In the genomic region with DNA sequence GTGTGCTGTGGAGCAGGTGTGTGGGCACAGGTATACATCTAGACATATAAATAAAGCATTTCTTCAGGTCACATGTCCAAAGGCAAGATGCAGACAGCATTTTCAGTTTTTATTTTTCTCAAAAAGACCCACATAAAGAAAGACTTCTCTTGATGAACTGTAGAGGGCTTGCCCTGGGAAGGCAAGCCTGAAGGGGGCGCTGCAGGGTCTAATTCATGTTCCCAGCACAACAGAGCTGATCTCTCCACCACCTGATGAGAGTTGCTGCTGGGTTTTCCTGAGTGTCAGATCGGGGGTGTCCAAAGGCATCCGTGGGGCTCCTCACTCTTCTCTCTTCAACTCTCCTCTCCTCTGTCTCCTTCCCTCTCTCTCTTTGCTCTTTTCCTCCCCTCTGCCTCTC, we compare ENCODE assay signal across 13 cellular contexts. TPM values are rescaled to one million over a fixed set of nuclear protein-coding genes. Genes with fewer than 3 reads are reported as not detected.
A peak's percentile ranks its signal among the peaks of the same experiment; 100 is the strongest.
DNase-seq lines count a peak whose midpoint lies in the region; ATAC-seq and TF ChIP-seq lines count a peak whose summit lies in the region.
"Had no signal": no experiment of that assay in that cellular context is flagged by ENCODE, and none has a peak within 500 bp of the region (broad histone marks: within the 10 kb centered on the region; RNA-seq: fewer than 3 reads in every experiment).

No MANE protein-coding gene starts in this region.

- no peaks in the 10 kb centered on the region for H3K4me1 ChIP-seq in Karpas-422 (ENCODE audit: low read length)
- H3K4me1 ChIP-seq in osteoblast (ENCODE audit: insufficient read depth, low read length) = no peaks in the 10 kb centered on the region
- H3K4me1 ChIP-seq: parathyroid adenoma, upper lobe of right lung had no signal

- TF ChIP-seq CTCF in osteoblast (IDR thresholded peaks at IDR 0.05; ENCODE audit: extremely low read depth, low read depth, low read length) = peak; percentile 23

- H3K4me3 ChIP-seq in Karpas-422 (ENCODE audit: low read length) (no peak overlapping the region), osteoblast (ENCODE audit: insufficient read depth, low read length) (no peak overlapping the region)
- H3K4me3 ChIP-seq: upper lobe of right lung had no signal

- H4K20me1 ChIP-seq in Karpas-422 (ENCODE audit: insufficient read depth, low read depth, low read length) (0 out of 2 replicates have a peak, but pooled peaks cover 3% of the 10 kb centered on the region), osteoblast (ENCODE audit: insufficient read depth, low read length) (no peaks in the 10 kb centered on the region)

- H3K27me3 ChIP-seq in Karpas-422 (ENCODE audit: low read length) (no peaks in the 10 kb centered on the region), osteoblast (ENCODE audit: insufficient read depth, low read length) (no peaks in the 10 kb centered on the region)

- peak; percentile 27 for DNase-seq in NCI-H748 (lab: John Stamatoyannopoulos, UW; ENCODE audit: unreplicated experiment)
- no peak for DNase-seq in NCI-H748 treated with DMSO at 0.1 percent for 48 hours (lab: John Stamatoyannopoulos, UW)
- DNase-seq in Karpas-422 = peak; percentile 80
- DNase-seq in cerebellar cortex (ENCODE audit: low spot score) = peak; percentile 16
- no peak for DNase-seq in osteoblast (ENCODE audit: insufficient read length, low spot score, missing footprints)
- DNase-seq in T-helper 9 cell = no peak
- DNase-seq in stimulated activated naive CD8-positive, alpha-beta T cell treated with anti-CD3 and anti-CD28 coated beads, Interleukin-15, Interleukin-2, amounts not matched to agents 100 U/mL and 50 U/mL, for 24 hours = no peak
- DNase-seq: NCI-H2171, upper lobe of right lung had no signal

- H2AFZ ChIP-seq in Karpas-422 (ENCODE audit: low read length) (no peak overlapping the region), osteoblast (ENCODE audit: low read length) (no peak overlapping the region)
- H2AFZ ChIP-seq: parathyroid adenoma had no signal

- no peak for ATAC-seq in HG03097 (IDR thresholded peaks at IDR 0.05; ENCODE audit: low FRiP score, unreplicated experiment)
- no peak for ATAC-seq in stimulated activated naive CD8-positive, alpha-beta T cell treated with anti-CD3 and anti-CD28 coated beads, Interleukin-15, Interleukin-2, amounts not matched to agents 100 U/mL and 50 U/mL, for 24 hours
- ATAC-seq: activated naive CD4-positive, alpha-beta T cell treated with anti-CD3 and anti-CD28 coated beads, Interleukin-2, amount 50 U/mL, for 72 hours had no signal

- no peak overlapping the region for H3K9ac ChIP-seq in Karpas-422 (ENCODE audit: low read length)
- H3K9ac ChIP-seq: parathyroid adenoma had no signal

- H3K27ac ChIP-seq in Karpas-422 (ENCODE audit: low read length) (no peak overlapping the region), osteoblast (ENCODE audit: low read depth, low read length) (no peak overlapping the region)
- H3K27ac ChIP-seq: parathyroid adenoma, upper lobe of right lung had no signal

- H3K9me3 ChIP-seq in Karpas-422 (ENCODE audit: low read length) = peaks cover 9% of the 10 kb centered on the region; the same call in 1 of the 2 replicates
- no peaks in the 10 kb centered on the region for H3K9me3 ChIP-seq in osteoblast (ENCODE audit: low read depth, low read length)

- no peak overlapping the region for H3K4me2 ChIP-seq in Karpas-422 (ENCODE audit: low read depth, low read length, poor library complexity, severe bottlenecking)
- no peak overlapping the region for H3K4me2 ChIP-seq in osteoblast (ENCODE audit: insufficient read depth, low read length)

- no peaks in the 10 kb centered on the region for H3K9me2 ChIP-seq in Karpas-422 (replicated peaks; ENCODE audit: insufficient read depth, low read length)

- H3K36me3 ChIP-seq in Karpas-422 (ENCODE audit: insufficient read depth, low read length) (no peaks in the 10 kb centered on the region), osteoblast (ENCODE audit: insufficient read depth, low read length) (no peaks in the 10 kb centered on the region)
- H3K36me3 ChIP-seq: upper lobe of right lung had no signal

- H3K79me2 ChIP-seq in Karpas-422 (ENCODE audit: low read length) (no peaks in the 10 kb centered on the region), osteoblast (ENCODE audit: insufficient read depth, low read length) (no peaks in the 10 kb centered on the region)
- H3K79me2 ChIP-seq: parathyroid adenoma had no signal

RNA-seq across cellular contexts. Expression of a gene that starts 26.6 kb away (rescaled TPM):
- not detected in 2 replicates for total RNA-seq in Karpas-422 (2014; rRNA removed; shearing (Covaris generic); ENCODE audit: low replicate concordance)
- total RNA-seq in osteoblast = 1.1 and 1.5 TPM in 2 replicates
- total RNA-seq: epithelial cell of proximal tubule had no signal

Comparison
In these comparisons a context has a peak if more than half of its experiments do, and no peak if none do; other contexts are left out.
1. DNase-seq: peak in NCI-H748 (single experiment), Karpas-422 (single experiment) and cerebellar cortex (single experiment); none in NCI-H748 treated with DMSO at 0.1 percent for 48 hours (single experiment), osteoblast (single experiment), T-helper 9 cell (single experiment) and stimulated activated naive CD8-positive, alpha-beta T cell treated with anti-CD3 and anti-CD28 coated beads, Interleukin-15, Interleukin-2, amounts not matched to agents 100 U/mL and 50 U/mL, for 24 hours (single experiment).